In the genomic region with DNA sequence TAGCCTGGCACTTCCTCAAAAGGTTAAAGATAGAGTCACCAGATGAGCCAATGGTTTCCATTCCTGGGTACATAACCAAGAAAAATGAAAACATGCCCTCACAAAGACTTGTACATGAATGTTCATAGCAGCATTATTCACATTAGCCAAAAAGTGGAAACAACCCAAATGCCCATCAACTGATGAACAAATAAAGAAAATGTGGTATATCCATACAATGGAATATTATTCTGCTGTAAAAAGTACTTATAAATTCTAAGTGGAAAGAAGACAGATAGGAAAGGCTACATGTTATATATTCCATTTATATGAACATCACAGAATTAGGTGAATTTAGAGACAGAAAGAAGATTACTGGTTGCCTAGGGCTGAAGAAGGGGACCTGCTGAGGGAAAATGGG, we compare ENCODE assay signal across 9 cellular contexts. TPM values are rescaled to one million over a fixed set of nuclear protein-coding genes. Genes with fewer than 3 reads are reported as not detected.
"Had no signal": no experiment of that assay in that cellular context is flagged by ENCODE, and none has a peak within 500 bp of the region (broad histone marks: within the 10 kb centered on the region; RNA-seq: fewer than 3 reads in every experiment).

No MANE protein-coding gene starts in this region.

- H3K27ac ChIP-seq: HL-60 had no signal

- DNase-seq: IMR-90, KBM-7, KG1 had no signal

- FAIRE-seq: HepG2, HTR-8/SVneo had no signal

- ATAC-seq: HepG2 had no signal

RNA-seq across cellular contexts. Expression of a gene that starts 10.7 kb away (rescaled TPM):
- total RNA-seq: HT-29 had no signal
- polyA plus RNA-seq: IgD-negative memory B cell had no signal

RNA-seq across cellular contexts. Expression of a gene that starts 32.9 kb away (rescaled TPM):
- total RNA-seq: HepG2, HT-29, HT1080, IMR-90 had no signal
- polyA plus RNA-seq: HepG2, IgD-negative memory B cell, IMR-90 had no signal
